In genomic region chr1:200704991-200705390, GRCh38 we compare ENCODE assay signal across 26 cellular contexts.
"Had no signal": no experiment of that assay in that cellular context is flagged by ENCODE, and none has a peak within 500 bp of the region (broad histone marks: within the 10 kb centered on the region; RNA-seq: fewer than 3 reads in every experiment).

No MANE protein-coding gene starts in this region.

- H3K4me2 ChIP-seq: PC-9 had no signal

- ATAC-seq: activated CD8-positive, alpha-beta memory T cell treated with anti-CD3 and anti-CD28 coated beads, Interleukin-2, amount 10 ng/mL, durations not matched to agents 7 days and 5 days; T-cell had no signal

- H3K36me3 ChIP-seq: brain microvascular endothelial cell, cardiac muscle cell, MG63 had no signal

- FAIRE-seq: colon had no signal

- H3K9me3 ChIP-seq: MG63 had no signal

- H3K27me3 ChIP-seq: brain microvascular endothelial cell, cardiac muscle cell, MG63 had no signal

- H3K4me3 ChIP-seq: cardiac muscle cell, MG63, PC-9 had no signal

- DNase-seq: activated B cell treated with CpG ODN at 0.5 μM for 24 hours; activated CD4-positive, alpha-beta T cell treated with anti-CD3 and anti-CD28 coated beads for 1 hour; activated CD4-positive, alpha-beta T cell treated with anti-CD3 and anti-CD28 coated beads, Interleukin-2, amount 10 ng/mL, durations not matched to agents 24 days and 14 days; activated CD4-positive, alpha-beta T cell treated with anti-CD3 and anti-CD28 coated beads, Interleukin-2, amount 50 U/mL, for 48 hours; activated CD8-positive, alpha-beta memory T cell treated with anti-CD3 and anti-CD28 coated beads, Interleukin-2, amount 10 ng/mL, durations not matched to agents 7 days and 5 days; activated gamma-delta T cell; activated naive CD4-positive, alpha-beta T cell treated with anti-CD3 and anti-CD28 coated beads for 36 hours; activated T-cell treated with anti-CD3 and anti-CD28 coated beads, Interleukin-2, amount 50 U/mL, for 24 hours; brain microvascular endothelial cell; cerebellar nuclear complex; MG63; MV-4-11; NCI-H1092 treated with DMSO at 0.1 percent for 48 hours; NCI-H1417 treated with DMSO at 0.1 percent for 48 hours; NCI-H1694; NCI-H2029 treated with DMSO at 0.1 percent for 48 hours; NCI-H446; NCI-H524; NCI-H774; PC-9; SHP77 treated with DMSO at 0.1 percent for 48 hours; T-cell; T-helper 2 cell; T1000 had no signal

- H2AFZ ChIP-seq: PC-9 had no signal

- H3K27ac ChIP-seq: brain microvascular endothelial cell, cardiac muscle cell, PC-9 had no signal
